11 cellular contexts compared by ENCODE assay signal in the genomic region with DNA sequence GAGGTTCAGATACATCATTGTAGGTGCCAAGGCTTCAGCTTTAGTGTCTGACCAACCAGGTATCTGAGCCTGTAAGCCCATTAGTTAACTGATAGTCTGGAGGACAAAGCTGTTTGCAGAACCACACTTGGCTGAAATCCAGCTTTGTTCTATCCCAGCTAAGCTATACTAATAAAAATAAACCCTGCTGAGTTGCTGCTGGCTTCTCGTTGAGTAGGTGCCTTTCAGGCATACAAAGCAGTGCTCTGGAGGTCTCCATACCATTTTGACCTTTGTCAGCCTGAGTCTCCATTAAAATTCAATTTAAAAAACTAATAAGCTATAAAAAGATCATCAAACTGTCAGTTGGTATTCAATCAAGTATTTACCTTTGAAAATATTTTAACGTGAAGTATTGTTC. TPM values are rescaled to one million over a fixed set of nuclear protein-coding genes. Genes with fewer than 3 reads are reported as not detected.
A peak's percentile ranks its signal among the peaks of the same experiment; 100 is the strongest.
DNase-seq lines count a peak whose midpoint lies in the region; ATAC-seq, FAIRE-seq and TF ChIP-seq lines count a peak whose summit lies in the region.
"Had no signal": no experiment of that assay in that cellular context is flagged by ENCODE, and none has a peak within 500 bp of the region (broad histone marks: within the 10 kb centered on the region; RNA-seq: fewer than 3 reads in every experiment).

No MANE protein-coding gene starts in this region.

- no peak for FAIRE-seq in RCC 7860 (lab: Jason Lieb, UNC)
- FAIRE-seq: pancreas had no signal

- DNase-seq in COLO668 (lab: John Stamatoyannopoulos, UW; ENCODE audit: unreplicated experiment) (peak; percentile 75), M059J (ENCODE audit: low read depth) (peak; percentile 40), NCI-H748 treated with DMSO at 0.1 percent for 48 hours (lab: John Stamatoyannopoulos, UW) (peak; percentile 97), Right ventricle myocardium superior (no peak), RCC 7860 (ENCODE audit: low spot score) (no peak), GM10266 (ENCODE audit: extremely low spot score) (no peak)
- DNase-seq: activated CD8-positive, alpha-beta memory T cell treated with anti-CD3 and anti-CD28 coated beads, Interleukin-2, amount 50 U/mL, for 48 hours; kidney glomerular epithelial cell; pancreas had no signal

- no peak for TF ChIP-seq CTCF in GM10266 (IDR thresholded peaks at IDR 0.05; ENCODE audit: control insufficient read depth, insufficient read depth, low read depth, missing control alignments)

- intact Hi-C loops in Right ventricle myocardium superior (cut with DNase I), result no loop called here

- ATAC-seq in Right ventricle myocardium superior (ENCODE audit: poor library complexity) (peak; percentile 91), GM19023 (IDR thresholded peaks at IDR 0.05; ENCODE audit: unreplicated experiment) (no peak), HG03378 (IDR thresholded peaks at IDR 0.05; ENCODE audit: unreplicated experiment) (no peak)

RNA-seq across cellular contexts. Expression of a gene that starts 22.0 kb away (rescaled TPM):
- total RNA-seq in M059J (2014; rRNA removed; shearing (Covaris generic)), result 37.9 and 57.8 TPM in 2 replicates
- 62.5 TPM for total RNA-seq in Right ventricle myocardium superior

Comparison
In these comparisons a context has a peak if more than half of its experiments do, and no peak if none do; other contexts are left out.
1. DNase-seq: peak in COLO668 (single experiment), M059J (single experiment) and NCI-H748 treated with DMSO at 0.1 percent for 48 hours (single experiment); none in Right ventricle myocardium superior (single experiment), RCC 7860 (single experiment) and GM10266 (single experiment).